ENCODE assay signal across 22 cellular contexts in genomic region chr3:45783667-45784066, GRCh38. TPM values are rescaled to one million over a fixed set of nuclear protein-coding genes. Genes with fewer than 3 reads are reported as not detected.
"Had no signal": no experiment of that assay in that cellular context is flagged by ENCODE, and none has a peak within 500 bp of the region (broad histone marks: within the 10 kb centered on the region; RNA-seq: fewer than 3 reads in every experiment).

No MANE protein-coding gene starts in this region.

- H3K9me3 ChIP-seq: breast epithelium, neutrophil had no signal

- H3K4me1 Mint-ChIP-seq: activated naive CD8-positive, alpha-beta T cell treated with anti-CD3 and anti-CD28 coated beads, Interleukin-2, amount 50 U/mL, for 24 hours; natural killer cell had no signal

- H3K27me3 ChIP-seq: breast epithelium, left lung, tibial nerve had no signal

- H3K9me3 Mint-ChIP-seq: natural killer cell; T-helper 2 cell treated with Interferon-gamma antibody and Interleukin-4, amounts not matched to agents 5 μg/mL and 100 μg/mL, for 36 hours had no signal

- H3K4me3 ChIP-seq: breast epithelium, left lung, skin epidermis, tibial nerve had no signal

- FAIRE-seq: islet of Langerhans had no signal

- H3K4me3 Mint-ChIP-seq: activated naive CD8-positive, alpha-beta T cell treated with anti-CD3 and anti-CD28 coated beads, Interleukin-2, amount 50 U/mL, for 24 hours; natural killer cell; T-helper 2 cell treated with Interferon-gamma antibody and Interleukin-4, amounts not matched to agents 5 μg/mL and 100 μg/mL, for 36 hours had no signal

- H3K4me1 ChIP-seq: breast epithelium, left lung, tibial nerve had no signal

- ATAC-seq: activated CD4-positive, CD25-positive, alpha-beta regulatory T cell treated with anti-CD3 and anti-CD28 coated beads, Interleukin-2, amount 50 U/mL, for 24 hours; activated naive CD8-positive, alpha-beta T cell treated with anti-CD3 and anti-CD28 coated beads, Interleukin-2, amount 50 U/mL, for 24 hours; left lung; natural killer cell; right cardiac atrium had no signal

- H3K36me3 ChIP-seq: breast epithelium, left lung, neutrophil, tibial nerve had no signal

- DNase-seq: activated CD4-positive, alpha-beta T cell treated with anti-CD3 and anti-CD28 coated beads, Interleukin-2, amount 50 U/mL, for 1 hour; activated naive CD4-positive, alpha-beta T cell treated with Interleukin-2 at 50 U/mL for 16 hours; activated naive CD8-positive, alpha-beta T cell treated with anti-CD3 and anti-CD28 coated beads, Interleukin-2, amount 50 U/mL, for 24 hours; activated T-cell treated with anti-CD3 and anti-CD28 coated beads for 4 hours; aorta; cerebellar nuclear complex; left lung; natural killer cell; posterior cingulate gyrus; right cardiac atrium; stimulated activated CD4-positive, alpha-beta T cell treated with anti-CD3 and anti-CD28 coated beads, Interleukin-4, amount 100 ng/mL, for 4 hours; stimulated activated CD8-positive, alpha-beta memory T cell treated with anti-CD3 and anti-CD28 coated beads, Interleukin-4, amount 100 ng/mL, for 48 hours; stimulated activated naive CD4-positive, alpha-beta T cell treated with Interleukin-2 at 50 U/mL for 16 hours; substantia nigra had no signal

- H3K27ac Mint-ChIP-seq: activated naive CD8-positive, alpha-beta T cell treated with anti-CD3 and anti-CD28 coated beads, Interleukin-2, amount 50 U/mL, for 24 hours; natural killer cell; T-helper 2 cell treated with Interferon-gamma antibody and Interleukin-4, amounts not matched to agents 5 μg/mL and 100 μg/mL, for 36 hours had no signal

- H3K36me3 Mint-ChIP-seq: natural killer cell had no signal

- H3K27ac ChIP-seq: breast epithelium, left lung, neutrophil, skin epidermis, tibial nerve had no signal

RNA-seq across cellular contexts. Expression of gene SLC6A20, which starts 12.7 kb away (rescaled TPM):
- total RNA-seq: dermis microvascular lymphatic vessel endothelial cell, right cardiac atrium had no signal
- polyA plus RNA-seq: right cardiac atrium had no signal
